ENCODE assay signal across 20 cellular contexts in genomic region chr18:55353806-55354205, GRCh38.
DNase-seq lines count a peak whose midpoint lies in the region; ATAC-seq lines count a peak whose summit lies in the region.
"Had no signal": no experiment of that assay in that cellular context is flagged by ENCODE, and none has a peak within 500 bp of the region (broad histone marks: within the 10 kb centered on the region; RNA-seq: fewer than 3 reads in every experiment).

No MANE protein-coding gene starts in this region.

- H3K36me3 Mint-ChIP-seq in naive thymus-derived CD4-positive, alpha-beta T cell = no peaks in the 10 kb centered on the region
- H3K36me3 Mint-ChIP-seq: activated naive CD4-positive, alpha-beta T cell treated with anti-CD3 and anti-CD28 coated beads, Interleukin-2, amount 50 U/mL, for 72 hours had no signal

- CTCF ChIA-PET in naive thymus-derived CD4-positive, alpha-beta T cell (lab: Charles Lee) = no interaction called here

- no peaks in the 10 kb centered on the region for H3K27me3 ChIP-seq in naive thymus-derived CD4-positive, alpha-beta T cell (ENCODE audit: control insufficient read depth in 2 of 2, insufficient read depth in 2 of 2, low read length in 2 of 2)
- H3K27me3 ChIP-seq: esophagus muscularis mucosa, sigmoid colon had no signal

- H3K9me3 ChIP-seq in naive thymus-derived CD4-positive, alpha-beta T cell (ENCODE audit: control insufficient read depth in 2 of 3, low read length in 3 of 3) = no peaks in the 10 kb centered on the region
- H3K9me3 ChIP-seq: esophagus muscularis mucosa, sigmoid colon had no signal

- DNase-seq in GF-D8 (lab: John Stamatoyannopoulos, UW) (peak; percentile 72), M059J (ENCODE audit: low read depth) (peak; percentile 14), caudate nucleus (lab: John Stamatoyannopoulos, UW) (no peak), sciatic nerve (ENCODE audit: low spot score) (no peak), NCI-H2107 treated with DMSO at 0.1 percent for 48 hours (lab: John Stamatoyannopoulos, UW; ENCODE audit: unreplicated experiment) (no peak), cerebellar cortex (ENCODE audit: low spot score) (no peak)
- no peak for DNase-seq in naive thymus-derived CD4-positive, alpha-beta T cell
- DNase-seq: activated CD8-positive, alpha-beta T cell treated with anti-CD3 and anti-CD28 coated beads, Interleukin-2, amount 10 ng/mL, durations not matched to agents 7 days and 5 days; activated T-cell treated with anti-CD3 and anti-CD28 coated beads, Interleukin-2, amount 50 U/mL, for 48 hours; Calu3; glutamatergic neuron; NCI-H187 treated with DMSO at 0.1 percent for 48 hours; NCI-H446; sigmoid colon; stimulated activated CD4-positive, alpha-beta T cell treated with anti-CD3 and anti-CD28 coated beads, Interleukin-1b, Interleukin-23, amount 100 ng/mL, for 48 hours; WERI-Rb-1 had no signal

- H3K9me3 Mint-ChIP-seq in naive thymus-derived CD4-positive, alpha-beta T cell = peaks cover 0 to 13% (median 0%) of the 10 kb centered on the region in 11 donors
- H3K9me3 Mint-ChIP-seq: T-helper 1 cell treated with Interleukin-12 subunit alpha and Interleukin-12 subunit beta and Interleukin-4 antibody, amounts not matched to agents 30 μg/mL and 1 μg/mL, for 36 hours had no signal

- H3K4me3 ChIP-seq in naive thymus-derived CD4-positive, alpha-beta T cell (ENCODE audit: low read length) = no peak overlapping the region
- H3K4me3 ChIP-seq: esophagus muscularis mucosa, GM12878, sigmoid colon had no signal

- ATAC-seq in sciatic nerve = peak; percentile 74
- no peak for ATAC-seq in naive thymus-derived CD4-positive, alpha-beta T cell
- ATAC-seq: activated CD8-positive, alpha-beta T cell treated with anti-CD3 and anti-CD28 coated beads, Interleukin-2, amount 10 ng/mL, durations not matched to agents 7 days and 5 days; activated naive CD4-positive, alpha-beta T cell treated with anti-CD3 and anti-CD28 coated beads, Interleukin-2, amount 50 U/mL, for 72 hours; GM12878 had no signal

- H3K4me1 ChIP-seq in naive thymus-derived CD4-positive, alpha-beta T cell (ENCODE audit: control insufficient read depth in 2 of 2, insufficient read depth in 2 of 2, low read length in 2 of 2) = no peaks in the 10 kb centered on the region

- H3K27ac ChIP-seq in caudate nucleus (ENCODE audit: low read depth, low read length) = peak overlapping the region; percentile 73
- no peak overlapping the region for H3K27ac ChIP-seq in naive thymus-derived CD4-positive, alpha-beta T cell (ENCODE audit: low read depth, low read length)
- H3K27ac ChIP-seq: esophagus muscularis mucosa, WERI-Rb-1 had no signal

- no peak overlapping the region for H3K27ac Mint-ChIP-seq in naive thymus-derived CD4-positive, alpha-beta T cell
- H3K27ac Mint-ChIP-seq: activated CD8-positive, alpha-beta T cell treated with anti-CD3 and anti-CD28 coated beads, Interleukin-2, amount 10 ng/mL, durations not matched to agents 7 days and 5 days; activated naive CD4-positive, alpha-beta T cell treated with anti-CD3 and anti-CD28 coated beads, Interleukin-2, amount 50 U/mL, for 72 hours; T-helper 1 cell treated with Interleukin-12 subunit alpha and Interleukin-12 subunit beta and Interleukin-4 antibody, amounts not matched to agents 30 μg/mL and 1 μg/mL, for 36 hours had no signal

- H3K4me3 Mint-ChIP-seq in naive thymus-derived CD4-positive, alpha-beta T cell = no peak overlapping the region
- H3K4me3 Mint-ChIP-seq: activated CD8-positive, alpha-beta T cell treated with anti-CD3 and anti-CD28 coated beads, Interleukin-2, amount 10 ng/mL, durations not matched to agents 7 days and 5 days; T-helper 1 cell treated with Interleukin-12 subunit alpha and Interleukin-12 subunit beta and Interleukin-4 antibody, amounts not matched to agents 30 μg/mL and 1 μg/mL, for 36 hours had no signal

- intact Hi-C loops in sciatic nerve (cut with DNase I) = loop anchor here (10.0 kb wide), 1 partner anchor 51 kb away; no protein-coding TSS in a partner anchor
- intact Hi-C loops in naive thymus-derived CD4-positive, alpha-beta T cell (cut with micrococcal nuclease) = no loop called here

- no peaks in the 10 kb centered on the region for H3K36me3 ChIP-seq in naive thymus-derived CD4-positive, alpha-beta T cell (ENCODE audit: control insufficient read depth in 2 of 3, insufficient read depth in 3 of 3, low read length in 3 of 3)
- H3K36me3 ChIP-seq: esophagus muscularis mucosa, sigmoid colon, WERI-Rb-1 had no signal

- POLR2A ChIA-PET in naive thymus-derived CD4-positive, alpha-beta T cell (lab: Charles Lee) = no interaction called here

- H3K27me3 Mint-ChIP-seq in naive thymus-derived CD4-positive, alpha-beta T cell = peaks cover 3 to 22% (median 9%) of the 10 kb centered on the region in 5 donors

- H3K4me1 Mint-ChIP-seq in naive thymus-derived CD4-positive, alpha-beta T cell = peaks cover 0 to 1% (median 0%) of the 10 kb centered on the region in 7 donors

Comparison
In these comparisons a context has a peak if more than half of its experiments do, and no peak if none do; other contexts are left out.
1. DNase-seq: peak in GF-D8 (single experiment) and M059J (single experiment); none in caudate nucleus (0 of 61), sciatic nerve (single experiment), naive thymus-derived CD4-positive, alpha-beta T cell (0 of 9), NCI-H2107 treated with DMSO at 0.1 percent for 48 hours (single experiment) and cerebellar cortex (single experiment).